In the genomic region with DNA sequence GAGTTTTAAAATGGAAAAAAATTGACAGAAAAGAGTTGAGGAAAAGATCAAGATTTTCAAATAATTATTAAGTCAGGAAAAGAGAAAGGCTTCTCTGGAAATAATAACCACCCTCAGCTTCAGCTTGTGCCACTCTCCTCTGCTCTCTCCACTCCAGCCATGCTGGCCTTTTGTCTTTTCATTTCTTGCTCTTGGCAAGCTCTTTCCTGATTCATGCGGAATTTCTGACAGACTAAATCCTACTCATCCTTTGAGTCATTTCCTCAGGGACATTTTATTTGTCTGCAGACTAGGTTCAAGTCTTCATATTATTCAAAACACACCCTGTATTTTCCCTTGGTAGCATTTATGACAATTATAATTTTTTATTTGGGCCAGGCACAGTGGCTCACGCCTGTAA, we compare ENCODE assay signal across 1 cellular context.
TF ChIP-seq lines count a peak whose summit lies in the region.

No MANE protein-coding gene starts in this region.

TF ChIP-seq in IMR-90, 13 proteins besides CTCF, POLR2A, EP300 and RAD21 (continued from another document):
- peak; percentile 83 for TF ChIP-seq FOS (IDR thresholded peaks at IDR 0.05; ENCODE audit: low read depth, low read length)
- TF ChIP-seq RCOR1 (IDR thresholded peaks at IDR 0.05; ENCODE audit: insufficient replicate concordance, low read length) = no peak
